Comparison of ENCODE assay signal across 8 cellular contexts in genomic region chr5:159773062-159773924, GRCh38.
DNase-seq lines count a peak whose midpoint lies in the region; ATAC-seq and TF ChIP-seq lines count a peak whose summit lies in the region.

No MANE protein-coding gene starts in this region.

- DNase-seq in COLO829 (ENCODE audit: low spot score) (peak; percentile 35), SJSA1 (ENCODE audit: low read depth in 1 of 2, low spot score in 2 of 2) (peak; percentile 89 to 92), Right ventricle myocardium inferior (ENCODE audit: missing footprints) (peak; percentile 88), thyroid gland (peak; percentile 68 to 72)
- DNase-seq in activated naive CD8-positive, alpha-beta T cell treated with anti-CD3 and anti-CD28 coated beads, Interleukin-2, amount 10 ng/mL, durations not matched to agents 7 days and 5 days, result peak; percentile 83

- no peak overlapping the region for H3K9ac ChIP-seq in parathyroid adenoma

- no peaks in the 10 kb centered on the region for H3K9me3 Mint-ChIP-seq in activated naive CD8-positive, alpha-beta T cell treated with anti-CD3 and anti-CD28 coated beads, Interleukin-2, amount 10 ng/mL, durations not matched to agents 7 days and 5 days

- peak overlapping the region; percentile 68 for H2AFZ ChIP-seq in parathyroid adenoma

- TF ChIP-seq POLR2A in thyroid gland (IDR thresholded peaks at IDR 0.05), result no peak

- 4 to 6% methylated on average over 35 to 38 of the region's 71 CpGs for WGBS in thyroid gland, 2 donors

- ATAC-seq in GM19452 (IDR thresholded peaks at IDR 0.05; ENCODE audit: unreplicated experiment), result peak; percentile 92
- peak; percentile 79 for ATAC-seq in HG03558 (IDR thresholded peaks at IDR 0.05; ENCODE audit: extremely low read depth, unreplicated experiment)
- ATAC-seq in activated naive CD8-positive, alpha-beta T cell treated with anti-CD3 and anti-CD28 coated beads, Interleukin-2, amount 10 ng/mL, durations not matched to agents 7 days and 5 days (ENCODE audit: low read depth), result peak; percentile 90
- ATAC-seq in Right ventricle myocardium inferior, result peak; percentile 96

- H3K36me3 Mint-ChIP-seq in activated naive CD8-positive, alpha-beta T cell treated with anti-CD3 and anti-CD28 coated beads, Interleukin-2, amount 10 ng/mL, durations not matched to agents 7 days and 5 days, result no peaks in the 10 kb centered on the region

- H3K9me3 ChIP-seq in SJSA1 (replicated peaks) (no peaks in the 10 kb centered on the region), parathyroid adenoma (ENCODE audit: control insufficient read depth, low read length) (no peaks in the 10 kb centered on the region), thyroid gland (no peaks in the 10 kb centered on the region)

- H3K4me1 Mint-ChIP-seq in activated naive CD8-positive, alpha-beta T cell treated with anti-CD3 and anti-CD28 coated beads, Interleukin-2, amount 10 ng/mL, durations not matched to agents 7 days and 5 days, result peaks cover 17% of the 10 kb centered on the region

- TF ChIP-seq CTCF in parathyroid adenoma (IDR thresholded peaks at IDR 0.05), result no peak
- TF ChIP-seq CTCF in thyroid gland (IDR thresholded peaks at IDR 0.05), result peak in 3 of 6 experiments; percentile 16 to 31 (median 20)

- H3K27me3 ChIP-seq in SJSA1 (replicated peaks) (no peaks in the 10 kb centered on the region), parathyroid adenoma (ENCODE audit: control insufficient read depth, insufficient read depth, low read length) (no peaks in the 10 kb centered on the region), thyroid gland (no peaks in the 10 kb centered on the region)

- peaks cover 26% of the 10 kb centered on the region for H3K4me1 ChIP-seq in SJSA1 (replicated peaks)
- H3K4me1 ChIP-seq in parathyroid adenoma, result no peaks in the 10 kb centered on the region
- peaks cover 3 to 8% of the 10 kb centered on the region in 2 donors for H3K4me1 ChIP-seq in thyroid gland

- no peaks in the 10 kb centered on the region for H3K79me2 ChIP-seq in parathyroid adenoma

- POLR2A ChIA-PET in activated naive CD8-positive, alpha-beta T cell treated with anti-CD3 and anti-CD28 coated beads, Interleukin-2, amount 10 ng/mL, durations not matched to agents 7 days and 5 days (lab: Charles Lee), result interaction anchor here (1.0 kb wide), 1 partner anchor 160 kb away, joined by 3 read pairs; no protein-coding TSS in a partner anchor

- H3K36me3 ChIP-seq in SJSA1, result no peaks in the 10 kb centered on the region
- H3K36me3 ChIP-seq in parathyroid adenoma (ENCODE audit: control insufficient read depth, insufficient read depth, low read length), result no peaks in the 10 kb centered on the region
- H3K36me3 ChIP-seq in thyroid gland, result no peaks in the 10 kb centered on the region

- peak overlapping the region; percentile 68 for H3K27ac ChIP-seq in SJSA1
- no peak overlapping the region for H3K27ac ChIP-seq in parathyroid adenoma
- peak overlapping the region in 2 of 3 donors; percentile 5 to 16 for H3K27ac ChIP-seq in thyroid gland

- intact Hi-C loops in Right ventricle myocardium inferior (cut with DNase I) (loop anchor here (10.0 kb wide), 2 partner anchors 258 to 328 kb away; no protein-coding TSS in a partner anchor), thyroid gland (cut with DNase I) (no loop called here)

- H3K4me3 ChIP-seq in SJSA1 (peak overlapping the region; percentile 35), parathyroid adenoma (ENCODE audit: low read depth, low read length) (peak overlapping the region; percentile 41), thyroid gland (replicated peaks in 1 of 3) (peak overlapping the region in 1 of 3 donors; percentile 27)

- peak overlapping the region; percentile 75 for H3K4me3 Mint-ChIP-seq in activated naive CD8-positive, alpha-beta T cell treated with anti-CD3 and anti-CD28 coated beads, Interleukin-2, amount 10 ng/mL, durations not matched to agents 7 days and 5 days

- H3K27ac Mint-ChIP-seq in activated naive CD8-positive, alpha-beta T cell treated with anti-CD3 and anti-CD28 coated beads, Interleukin-2, amount 10 ng/mL, durations not matched to agents 7 days and 5 days, result peak overlapping the region; percentile 21

- peak overlapping the region; percentile 79 for H3K4me2 ChIP-seq in parathyroid adenoma (ENCODE audit: low read length)

- peaks cover 18% of the 10 kb centered on the region for H3K27me3 Mint-ChIP-seq in activated naive CD8-positive, alpha-beta T cell treated with anti-CD3 and anti-CD28 coated beads, Interleukin-2, amount 10 ng/mL, durations not matched to agents 7 days and 5 days

Comparison
In these comparisons a context has a peak if more than half of its experiments do, and no peak if none do; other contexts are left out.
1. DNase-seq: peak in every context shown above with its lines; median percentile 90 in SJSA1; 88 in Right ventricle myocardium inferior; 83 in activated naive CD8-positive, alpha-beta T cell treated with anti-CD3 and anti-CD28 coated beads, Interleukin-2, amount 10 ng/mL, durations not matched to agents 7 days and 5 days; 70 in thyroid gland; 35 in COLO829.